In the genomic region with DNA sequence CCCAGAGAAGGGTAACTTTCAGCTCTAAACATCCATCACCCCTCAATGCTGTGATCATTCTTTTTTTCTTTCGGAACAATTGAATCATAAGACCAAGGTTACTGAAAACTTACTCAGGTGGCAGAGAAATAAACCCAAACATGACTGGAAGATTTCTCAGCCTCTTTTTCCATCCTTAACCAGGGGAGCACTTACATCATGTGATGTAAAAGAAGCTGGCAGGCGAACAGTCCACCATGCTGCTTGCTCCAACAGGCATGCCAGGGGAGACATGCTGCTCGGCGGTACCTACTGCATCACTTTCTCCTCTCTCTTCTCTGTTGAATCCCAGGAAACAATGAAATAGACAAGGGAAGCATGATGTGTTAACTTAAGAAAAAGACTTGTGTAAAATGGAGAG, we compare ENCODE assay signal across 19 cellular contexts.
DNase-seq lines count a peak whose midpoint lies in the region; ATAC-seq lines count a peak whose summit lies in the region.
"Had no signal": no experiment of that assay in that cellular context is flagged by ENCODE, and none has a peak within 500 bp of the region (broad histone marks: within the 10 kb centered on the region; RNA-seq: fewer than 3 reads in every experiment).

No MANE protein-coding gene starts in this region.

- peaks cover 0 to 4% of the 10 kb centered on the region in 2 donors for H3K9me3 Mint-ChIP-seq in activated naive CD4-positive, alpha-beta T cell treated with anti-CD3 and anti-CD28 coated beads, Interleukin-2, amount 50 U/mL, for 72 hours
- H3K9me3 Mint-ChIP-seq in stimulated activated effector memory CD8-positive, alpha-beta T cell treated with anti-CD3 and anti-CD28 coated beads, Interleukin-12 subunit alpha, Interleukin-12 subunit beta, amount 100 ng/mL, for 72 hours, result no peaks in the 10 kb centered on the region
- H3K9me3 Mint-ChIP-seq: HFFc6 had no signal

- DNase-seq in NCI-H82 (lab: John Stamatoyannopoulos, UW) (peak; percentile 20), NCI-H82 treated with DMSO at 0.1 percent for 48 hours (lab: John Stamatoyannopoulos, UW; ENCODE audit: unreplicated experiment) (no peak)
- peak; percentile 18 for DNase-seq in activated naive CD4-positive, alpha-beta T cell treated with anti-CD3 and anti-CD28 coated beads, Interleukin-2, amount 50 U/mL, for 16 hours
- no peak for DNase-seq in activated naive CD4-positive, alpha-beta T cell (lab: John Stamatoyannopoulos, UW)
- DNase-seq in activated naive CD4-positive, alpha-beta T cell treated with anti-CD3 and anti-CD28 coated beads, Interleukin-2, amount 50 U/mL, for 72 hours (ENCODE audit: low spot score in 2 of 2), result no peak
- no peak for DNase-seq in stimulated activated effector memory CD8-positive, alpha-beta T cell treated with anti-CD3 and anti-CD28 coated beads, Interleukin-12 subunit alpha, Interleukin-12 subunit beta, amount 100 ng/mL, for 72 hours (ENCODE audit: low spot score in 2 of 2)
- DNase-seq in activated CD8-positive, alpha-beta memory T cell treated with anti-CD3 and anti-CD28 coated beads for 24 hours, result no peak
- DNase-seq: AML-193, DMS79, H7, HFFc6, NCI-H1417, NCI-H187, NCI-H2107, NCI-H510A, NCI-H774, RPMI8226, SHP77 treated with DMSO at 0.1 percent for 48 hours had no signal

- H3K4me1 Mint-ChIP-seq in stimulated activated effector memory CD8-positive, alpha-beta T cell treated with anti-CD3 and anti-CD28 coated beads, Interleukin-12 subunit alpha, Interleukin-12 subunit beta, amount 100 ng/mL, for 72 hours, result peaks cover 20% of the 10 kb centered on the region

- ATAC-seq in activated naive CD4-positive, alpha-beta T cell treated with anti-CD3 and anti-CD28 coated beads, Interleukin-2, amount 50 U/mL, for 72 hours, result peak; percentile 41 to 55
- no peak for ATAC-seq in stimulated activated effector memory CD8-positive, alpha-beta T cell treated with anti-CD3 and anti-CD28 coated beads, Interleukin-12 subunit alpha, Interleukin-12 subunit beta, amount 100 ng/mL, for 72 hours
- no peak for ATAC-seq in HG03457 (IDR thresholded peaks at IDR 0.05; ENCODE audit: unreplicated experiment)

- peaks cover 0 to 10% of the 10 kb centered on the region in 2 donors for H3K36me3 Mint-ChIP-seq in activated naive CD4-positive, alpha-beta T cell treated with anti-CD3 and anti-CD28 coated beads, Interleukin-2, amount 50 U/mL, for 72 hours
- no peaks in the 10 kb centered on the region for H3K36me3 Mint-ChIP-seq in stimulated activated effector memory CD8-positive, alpha-beta T cell treated with anti-CD3 and anti-CD28 coated beads, Interleukin-12 subunit alpha, Interleukin-12 subunit beta, amount 100 ng/mL, for 72 hours

- peak overlapping the region; percentile 52 to 86 for H3K27ac Mint-ChIP-seq in activated naive CD4-positive, alpha-beta T cell treated with anti-CD3 and anti-CD28 coated beads, Interleukin-2, amount 50 U/mL, for 72 hours
- H3K27ac Mint-ChIP-seq in stimulated activated effector memory CD8-positive, alpha-beta T cell treated with anti-CD3 and anti-CD28 coated beads, Interleukin-12 subunit alpha, Interleukin-12 subunit beta, amount 100 ng/mL, for 72 hours, result peak overlapping the region; percentile 40
- H3K27ac Mint-ChIP-seq: HFFc6 had no signal

- no peak overlapping the region for H3K4me3 Mint-ChIP-seq in stimulated activated effector memory CD8-positive, alpha-beta T cell treated with anti-CD3 and anti-CD28 coated beads, Interleukin-12 subunit alpha, Interleukin-12 subunit beta, amount 100 ng/mL, for 72 hours
- H3K4me3 Mint-ChIP-seq: HFFc6 had no signal

Comparison
In these comparisons a context has a peak if more than half of its experiments do, and no peak if none do; other contexts are left out.
1. DNase-seq: peak in NCI-H82 (single experiment) and activated naive CD4-positive, alpha-beta T cell treated with anti-CD3 and anti-CD28 coated beads, Interleukin-2, amount 50 U/mL, for 16 hours (single experiment); none in NCI-H82 treated with DMSO at 0.1 percent for 48 hours (single experiment), activated naive CD4-positive, alpha-beta T cell (0 of 4), activated naive CD4-positive, alpha-beta T cell treated with anti-CD3 and anti-CD28 coated beads, Interleukin-2, amount 50 U/mL, for 72 hours (0 of 2), stimulated activated effector memory CD8-positive, alpha-beta T cell treated with anti-CD3 and anti-CD28 coated beads, Interleukin-12 subunit alpha, Interleukin-12 subunit beta, amount 100 ng/mL, for 72 hours (0 of 2) and activated CD8-positive, alpha-beta memory T cell treated with anti-CD3 and anti-CD28 coated beads for 24 hours (single experiment).
2. ATAC-seq: peak in activated naive CD4-positive, alpha-beta T cell treated with anti-CD3 and anti-CD28 coated beads, Interleukin-2, amount 50 U/mL, for 72 hours (2 of 2); none in stimulated activated effector memory CD8-positive, alpha-beta T cell treated with anti-CD3 and anti-CD28 coated beads, Interleukin-12 subunit alpha, Interleukin-12 subunit beta, amount 100 ng/mL, for 72 hours (single experiment) and HG03457 (single experiment).